In the genomic region with DNA sequence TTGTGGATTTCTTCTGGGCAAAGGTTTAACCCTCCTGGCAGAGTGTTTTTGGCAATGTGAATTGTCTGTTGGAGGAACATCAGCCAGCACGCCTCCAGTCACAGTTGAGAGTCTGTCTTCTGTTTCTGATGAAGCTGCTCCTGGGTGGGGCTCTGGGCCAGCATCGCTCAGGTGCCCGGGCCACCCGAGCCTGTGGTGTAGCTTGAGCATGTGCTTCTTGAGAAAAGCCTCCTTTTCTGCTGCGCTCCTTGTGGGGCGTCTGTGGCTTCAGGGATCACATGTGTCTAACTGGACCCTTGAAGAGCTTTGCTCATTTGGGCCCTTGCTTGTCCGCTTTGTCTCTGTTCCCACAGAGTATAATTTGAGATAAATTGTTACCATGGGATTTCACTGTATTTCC, we compare ENCODE assay signal across 18 cellular contexts.
"Had no signal": no experiment of that assay in that cellular context is flagged by ENCODE, and none has a peak within 500 bp of the region (broad histone marks: within the 10 kb centered on the region; RNA-seq: fewer than 3 reads in every experiment).

No MANE protein-coding gene starts in this region.

- H3K27ac ChIP-seq: ascending aorta, epithelial cell of prostate, lower lobe of right lung, right atrium auricular region had no signal

- H3K9me3 Mint-ChIP-seq: effector memory CD8-positive, alpha-beta T cell; mesothelial cell of epicardium; T-helper 1 cell treated with Interleukin-12 subunit alpha and Interleukin-12 subunit beta and Interleukin-4 antibody, amounts not matched to agents 30 μg/mL and 1 μg/mL, for 36 hours had no signal

- H3K4me3 ChIP-seq: ascending aorta, lower lobe of right lung, right atrium auricular region had no signal

- H3K4me3 Mint-ChIP-seq: effector memory CD8-positive, alpha-beta T cell; mesothelial cell of epicardium; T-helper 1 cell treated with Interleukin-12 subunit alpha and Interleukin-12 subunit beta and Interleukin-4 antibody, amounts not matched to agents 30 μg/mL and 1 μg/mL, for 36 hours had no signal

- DNase-seq: activated CD4-positive, alpha-beta T cell treated with anti-CD3 and anti-CD28 coated beads, Interleukin-2, amount 50 U/mL, for 1 hour; activated effector memory CD4-positive, alpha-beta T cell treated with anti-CD3 and anti-CD28 coated beads, Interleukin-2, amount 50 U/mL, for 16 hours; activated T-cell treated with anti-CD3 and anti-CD28 coated beads for 4 hours; dermis blood vessel endothelial cell; effector memory CD8-positive, alpha-beta T cell; head of caudate nucleus; left cardiac atrium; lower lobe of right lung; SIG-M5; stimulated activated CD4-positive, alpha-beta T cell treated with anti-CD3 and anti-CD28 coated beads, Interleukin-2, amount 100 ng/mL, for 48 hours; stimulated activated naive CD4-positive, alpha-beta T cell; trophoblast cell had no signal

- H3K27me3 Mint-ChIP-seq: effector memory CD8-positive, alpha-beta T cell; progenitor cell of endocrine pancreas had no signal

- ATAC-seq: effector memory CD8-positive, alpha-beta T cell; left cardiac atrium; lower lobe of right lung had no signal

- H3K27ac Mint-ChIP-seq: effector memory CD8-positive, alpha-beta T cell; mesothelial cell of epicardium; progenitor cell of endocrine pancreas had no signal

- H3K9me3 ChIP-seq: ascending aorta, lower lobe of right lung, right atrium auricular region had no signal

- H3K4me1 Mint-ChIP-seq: mesothelial cell of epicardium had no signal
